1 cellular context compared by ENCODE assay signal in genomic region chr20:48460681-48461080, GRCh38.
TF ChIP-seq lines count a peak whose summit lies in the region.

No MANE protein-coding gene starts in this region.

TF ChIP-seq in WTC11, 78 proteins besides CTCF, POLR2A, EP300 and RAD21 (continued from another document):
- TF ChIP-seq ERG (CRISPR knock-in tag; IDR thresholded peaks at IDR 0.05) (no peak), FOXP4 (CRISPR knock-in tag; IDR thresholded peaks at IDR 0.05) (no peak), ZBTB43 (CRISPR knock-in tag; IDR thresholded peaks at IDR 0.05) (no peak), ATF2 (CRISPR knock-in tag; IDR thresholded peaks at IDR 0.05; ENCODE audit: borderline replicate concordance, low read depth) (no peak), E2F4 (CRISPR knock-in tag; IDR thresholded peaks at IDR 0.05; ENCODE audit: borderline replicate concordance, low read depth) (no peak), HMGA2 (CRISPR knock-in tag; IDR thresholded peaks at IDR 0.05) (no peak)
